In the genomic region with DNA sequence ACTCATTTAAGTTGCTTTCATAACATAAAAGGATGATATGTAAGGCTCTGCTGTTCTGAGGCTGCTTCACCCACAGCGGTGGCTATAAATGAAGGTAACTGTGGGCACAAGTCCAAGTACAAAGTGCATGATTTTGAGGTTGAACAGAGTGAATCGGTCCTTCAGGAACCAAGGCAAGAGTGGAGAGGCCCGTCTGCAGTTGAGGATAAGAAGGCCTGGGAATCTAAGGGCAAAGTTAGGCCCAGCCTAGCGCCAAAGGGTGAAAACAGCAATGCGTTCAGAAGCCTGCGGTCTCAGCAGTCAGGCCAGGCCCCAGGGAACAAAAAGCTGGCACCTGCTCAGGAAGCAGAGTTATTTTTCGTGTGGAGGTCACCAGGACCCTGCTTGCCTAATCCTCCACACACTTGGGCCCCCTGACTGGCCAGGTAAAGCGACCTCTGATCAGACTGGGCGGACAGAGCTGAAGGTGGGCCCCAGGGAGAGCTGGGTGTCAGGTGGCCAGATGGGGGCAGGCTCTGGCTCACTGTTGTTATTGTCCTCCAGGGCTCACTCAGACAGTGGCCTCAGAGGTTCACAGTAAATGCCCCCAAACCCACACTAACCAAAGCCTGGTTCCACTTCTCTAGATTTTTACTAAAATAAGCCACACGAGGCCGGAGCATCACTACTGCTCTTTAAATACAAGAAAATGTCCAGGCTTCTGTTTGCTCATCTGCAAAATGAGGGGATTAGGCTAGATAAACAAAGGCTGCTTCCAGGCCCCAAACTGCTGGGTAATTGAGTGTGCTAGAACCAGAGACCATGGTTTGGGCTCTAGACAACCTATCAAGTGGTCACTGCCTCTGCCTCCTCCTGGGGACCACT, we compare ENCODE assay signal across 1 cellular context.
TF ChIP-seq lines count a peak whose summit lies in the region.

No MANE protein-coding gene starts in this region.

TF ChIP-seq in HepG2, 621 proteins besides CTCF, POLR2A, EP300 and RAD21 (continued from another document and continues in another):
- TF ChIP-seq, protein P1, sequence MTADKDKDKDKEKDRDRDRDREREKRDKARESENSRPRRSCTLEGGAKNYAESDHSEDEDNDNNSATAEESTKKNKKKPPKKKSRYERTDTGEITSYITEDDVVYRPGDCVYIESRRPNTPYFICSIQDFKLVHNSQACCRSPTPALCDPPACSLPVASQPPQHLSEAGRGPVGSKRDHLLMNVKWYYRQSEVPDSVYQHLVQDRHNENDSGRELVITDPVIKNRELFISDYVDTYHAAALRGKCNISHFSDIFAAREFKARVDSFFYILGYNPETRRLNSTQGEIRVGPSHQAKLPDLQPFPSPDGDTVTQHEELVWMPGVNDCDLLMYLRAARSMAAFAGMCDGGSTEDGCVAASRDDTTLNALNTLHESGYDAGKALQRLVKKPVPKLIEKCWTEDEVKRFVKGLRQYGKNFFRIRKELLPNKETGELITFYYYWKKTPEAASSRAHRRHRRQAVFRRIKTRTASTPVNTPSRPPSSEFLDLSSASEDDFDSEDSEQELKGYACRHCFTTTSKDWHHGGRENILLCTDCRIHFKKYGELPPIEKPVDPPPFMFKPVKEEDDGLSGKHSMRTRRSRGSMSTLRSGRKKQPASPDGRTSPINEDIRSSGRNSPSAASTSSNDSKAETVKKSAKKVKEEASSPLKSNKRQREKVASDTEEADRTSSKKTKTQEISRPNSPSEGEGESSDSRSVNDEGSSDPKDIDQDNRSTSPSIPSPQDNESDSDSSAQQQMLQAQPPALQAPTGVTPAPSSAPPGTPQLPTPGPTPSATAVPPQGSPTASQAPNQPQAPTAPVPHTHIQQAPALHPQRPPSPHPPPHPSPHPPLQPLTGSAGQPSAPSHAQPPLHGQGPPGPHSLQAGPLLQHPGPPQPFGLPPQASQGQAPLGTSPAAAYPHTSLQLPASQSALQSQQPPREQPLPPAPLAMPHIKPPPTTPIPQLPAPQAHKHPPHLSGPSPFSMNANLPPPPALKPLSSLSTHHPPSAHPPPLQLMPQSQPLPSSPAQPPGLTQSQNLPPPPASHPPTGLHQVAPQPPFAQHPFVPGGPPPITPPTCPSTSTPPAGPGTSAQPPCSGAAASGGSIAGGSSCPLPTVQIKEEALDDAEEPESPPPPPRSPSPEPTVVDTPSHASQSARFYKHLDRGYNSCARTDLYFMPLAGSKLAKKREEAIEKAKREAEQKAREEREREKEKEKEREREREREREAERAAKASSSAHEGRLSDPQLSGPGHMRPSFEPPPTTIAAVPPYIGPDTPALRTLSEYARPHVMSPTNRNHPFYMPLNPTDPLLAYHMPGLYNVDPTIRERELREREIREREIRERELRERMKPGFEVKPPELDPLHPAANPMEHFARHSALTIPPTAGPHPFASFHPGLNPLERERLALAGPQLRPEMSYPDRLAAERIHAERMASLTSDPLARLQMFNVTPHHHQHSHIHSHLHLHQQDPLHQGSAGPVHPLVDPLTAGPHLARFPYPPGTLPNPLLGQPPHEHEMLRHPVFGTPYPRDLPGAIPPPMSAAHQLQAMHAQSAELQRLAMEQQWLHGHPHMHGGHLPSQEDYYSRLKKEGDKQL (CRISPR knock-in tag; IDR thresholded peaks at IDR 0.05; ENCODE audit: low read depth), result peak; percentile 67; the same call in 1 of the 2 replicates
- TF ChIP-seq CENPT (CRISPR knock-in tag; IDR thresholded peaks at IDR 0.05; ENCODE audit: low read depth) (no peak), ZNF850 (CRISPR knock-in tag; conservative IDR thresholded peaks at IDR 0.05) (no peak), KLF15 (CRISPR knock-in tag; IDR thresholded peaks at IDR 0.05; ENCODE audit: borderline replicate concordance) (no peak), CC2D1A (CRISPR knock-in tag; IDR thresholded peaks at IDR 0.05) (no peak; the same call in 1 of the 2 replicates), ZSCAN21 (CRISPR knock-in tag; IDR thresholded peaks at IDR 0.05; ENCODE audit: borderline replicate concordance) (peak; percentile 83; the same call in 1 of the 2 replicates), ZNF205 (CRISPR knock-in tag; IDR thresholded peaks at IDR 0.05) (no peak; the same call in 1 of the 2 replicates), ZBTB7B (CRISPR knock-in tag; IDR thresholded peaks at IDR 0.05) (peak; percentile 100), MAFK (conservative IDR thresholded peaks at IDR 0.05 in 1 of 2, IDR thresholded peaks at IDR 0.05 in 1 of 2; ENCODE audit: low read length in 2 of 2) (peak in 1 of 2 experiments; percentile 33; a peak in 1 of 4 replicates), ZNF34 (CRISPR knock-in tag; IDR thresholded peaks at IDR 0.05; ENCODE audit: borderline replicate concordance) (no peak), HIVEP1 (CRISPR knock-in tag; IDR thresholded peaks at IDR 0.05) (peak; percentile 90), MZF1 (CRISPR knock-in tag; IDR thresholded peaks at IDR 0.05; ENCODE audit: borderline replicate concordance) (peak; percentile 87; the same call in 1 of the 2 replicates), KDM6A (CRISPR knock-in tag; IDR thresholded peaks at IDR 0.05; ENCODE audit: low read depth) (peak; percentile 98), ZNF788 (CRISPR knock-in tag; IDR thresholded peaks at IDR 0.05; ENCODE audit: borderline replicate concordance) (peak; percentile 96), AGO2 (optimal IDR thresholded peaks at IDR 0.05; ENCODE audit: low read depth, low read length) (no peak), ZFP62 (CRISPR knock-in tag; IDR thresholded peaks at IDR 0.05) (no peak), MED1 (CRISPR knock-in tag; IDR thresholded peaks at IDR 0.05) (peak; percentile 88), KLF16 (CRISPR knock-in tag; IDR thresholded peaks at IDR 0.05) (peak in 1 of 2 experiments; percentile 64; a peak in 1 of 4 replicates), SP4 (CRISPR knock-in tag; IDR thresholded peaks at IDR 0.05) (peak; percentile 80), KAT2B (IDR thresholded peaks at IDR 0.05; ENCODE audit: borderline replicate concordance, low read depth, low read length) (no peak), SALL1 (CRISPR knock-in tag; IDR thresholded peaks at IDR 0.05) (peak; percentile 97), ZNF484 (CRISPR knock-in tag; IDR thresholded peaks at IDR 0.05; ENCODE audit: borderline replicate concordance, low read depth) (no peak), MLLT10 (CRISPR knock-in tag; IDR thresholded peaks at IDR 0.05) (no peak), ZNF569 (CRISPR knock-in tag; IDR thresholded peaks at IDR 0.05; ENCODE audit: borderline replicate concordance) (no peak), MIER3 (CRISPR knock-in tag; IDR thresholded peaks at IDR 0.05; ENCODE audit: borderline replicate concordance) (peak; percentile 57; the same call in 1 of the 2 replicates), PHF8 (CRISPR knock-in tag; IDR thresholded peaks at IDR 0.05) (peak; percentile 73), ZSCAN20 (CRISPR knock-in tag; IDR thresholded peaks at IDR 0.05; ENCODE audit: borderline replicate concordance) (peak; percentile 69; the same call in 1 of the 2 replicates), MED8 (CRISPR knock-in tag; IDR thresholded peaks at IDR 0.05; ENCODE audit: insufficient replicate concordance) (peak; percentile 94), ZKSCAN1 (IDR thresholded peaks at IDR 0.05; ENCODE audit: low read length) (peak; percentile 22; the same call in 1 of the 2 replicates), SOX6 (IDR thresholded peaks at IDR 0.05) (no peak), SOX6 (CRISPR knock-in tag; IDR thresholded peaks at IDR 0.05) (peak; percentile 97)
- TF ChIP-seq, protein P2, sequence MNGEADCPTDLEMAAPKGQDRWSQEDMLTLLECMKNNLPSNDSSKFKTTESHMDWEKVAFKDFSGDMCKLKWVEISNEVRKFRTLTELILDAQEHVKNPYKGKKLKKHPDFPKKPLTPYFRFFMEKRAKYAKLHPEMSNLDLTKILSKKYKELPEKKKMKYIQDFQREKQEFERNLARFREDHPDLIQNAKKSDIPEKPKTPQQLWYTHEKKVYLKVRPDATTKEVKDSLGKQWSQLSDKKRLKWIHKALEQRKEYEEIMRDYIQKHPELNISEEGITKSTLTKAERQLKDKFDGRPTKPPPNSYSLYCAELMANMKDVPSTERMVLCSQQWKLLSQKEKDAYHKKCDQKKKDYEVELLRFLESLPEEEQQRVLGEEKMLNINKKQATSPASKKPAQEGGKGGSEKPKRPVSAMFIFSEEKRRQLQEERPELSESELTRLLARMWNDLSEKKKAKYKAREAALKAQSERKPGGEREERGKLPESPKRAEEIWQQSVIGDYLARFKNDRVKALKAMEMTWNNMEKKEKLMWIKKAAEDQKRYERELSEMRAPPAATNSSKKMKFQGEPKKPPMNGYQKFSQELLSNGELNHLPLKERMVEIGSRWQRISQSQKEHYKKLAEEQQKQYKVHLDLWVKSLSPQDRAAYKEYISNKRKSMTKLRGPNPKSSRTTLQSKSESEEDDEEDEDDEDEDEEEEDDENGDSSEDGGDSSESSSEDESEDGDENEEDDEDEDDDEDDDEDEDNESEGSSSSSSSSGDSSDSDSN (CRISPR knock-in tag; IDR thresholded peaks at IDR 0.05), result peak; percentile 92
- TF ChIP-seq, protein P3, sequence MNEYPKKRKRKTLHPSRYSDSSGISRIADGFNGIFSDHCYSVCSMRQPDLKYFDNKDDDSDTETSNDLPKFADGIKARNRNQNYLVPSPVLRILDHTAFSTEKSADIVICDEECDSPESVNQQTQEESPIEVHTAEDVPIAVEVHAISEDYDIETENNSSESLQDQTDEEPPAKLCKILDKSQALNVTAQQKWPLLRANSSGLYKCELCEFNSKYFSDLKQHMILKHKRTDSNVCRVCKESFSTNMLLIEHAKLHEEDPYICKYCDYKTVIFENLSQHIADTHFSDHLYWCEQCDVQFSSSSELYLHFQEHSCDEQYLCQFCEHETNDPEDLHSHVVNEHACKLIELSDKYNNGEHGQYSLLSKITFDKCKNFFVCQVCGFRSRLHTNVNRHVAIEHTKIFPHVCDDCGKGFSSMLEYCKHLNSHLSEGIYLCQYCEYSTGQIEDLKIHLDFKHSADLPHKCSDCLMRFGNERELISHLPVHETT (CRISPR knock-in tag; conservative IDR thresholded peaks at IDR 0.05), result peak; percentile 82
- TF ChIP-seq, protein P4, sequence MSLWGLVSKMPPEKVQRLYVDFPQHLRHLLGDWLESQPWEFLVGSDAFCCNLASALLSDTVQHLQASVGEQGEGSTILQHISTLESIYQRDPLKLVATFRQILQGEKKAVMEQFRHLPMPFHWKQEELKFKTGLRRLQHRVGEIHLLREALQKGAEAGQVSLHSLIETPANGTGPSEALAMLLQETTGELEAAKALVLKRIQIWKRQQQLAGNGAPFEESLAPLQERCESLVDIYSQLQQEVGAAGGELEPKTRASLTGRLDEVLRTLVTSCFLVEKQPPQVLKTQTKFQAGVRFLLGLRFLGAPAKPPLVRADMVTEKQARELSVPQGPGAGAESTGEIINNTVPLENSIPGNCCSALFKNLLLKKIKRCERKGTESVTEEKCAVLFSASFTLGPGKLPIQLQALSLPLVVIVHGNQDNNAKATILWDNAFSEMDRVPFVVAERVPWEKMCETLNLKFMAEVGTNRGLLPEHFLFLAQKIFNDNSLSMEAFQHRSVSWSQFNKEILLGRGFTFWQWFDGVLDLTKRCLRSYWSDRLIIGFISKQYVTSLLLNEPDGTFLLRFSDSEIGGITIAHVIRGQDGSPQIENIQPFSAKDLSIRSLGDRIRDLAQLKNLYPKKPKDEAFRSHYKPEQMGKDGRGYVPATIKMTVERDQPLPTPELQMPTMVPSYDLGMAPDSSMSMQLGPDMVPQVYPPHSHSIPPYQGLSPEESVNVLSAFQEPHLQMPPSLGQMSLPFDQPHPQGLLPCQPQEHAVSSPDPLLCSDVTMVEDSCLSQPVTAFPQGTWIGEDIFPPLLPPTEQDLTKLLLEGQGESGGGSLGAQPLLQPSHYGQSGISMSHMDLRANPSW (CRISPR knock-in tag; IDR thresholded peaks at IDR 0.05; ENCODE audit: borderline replicate concordance), result peak; percentile 75; the same call in 1 of the 2 replicates
- TF ChIP-seq, protein P5, sequence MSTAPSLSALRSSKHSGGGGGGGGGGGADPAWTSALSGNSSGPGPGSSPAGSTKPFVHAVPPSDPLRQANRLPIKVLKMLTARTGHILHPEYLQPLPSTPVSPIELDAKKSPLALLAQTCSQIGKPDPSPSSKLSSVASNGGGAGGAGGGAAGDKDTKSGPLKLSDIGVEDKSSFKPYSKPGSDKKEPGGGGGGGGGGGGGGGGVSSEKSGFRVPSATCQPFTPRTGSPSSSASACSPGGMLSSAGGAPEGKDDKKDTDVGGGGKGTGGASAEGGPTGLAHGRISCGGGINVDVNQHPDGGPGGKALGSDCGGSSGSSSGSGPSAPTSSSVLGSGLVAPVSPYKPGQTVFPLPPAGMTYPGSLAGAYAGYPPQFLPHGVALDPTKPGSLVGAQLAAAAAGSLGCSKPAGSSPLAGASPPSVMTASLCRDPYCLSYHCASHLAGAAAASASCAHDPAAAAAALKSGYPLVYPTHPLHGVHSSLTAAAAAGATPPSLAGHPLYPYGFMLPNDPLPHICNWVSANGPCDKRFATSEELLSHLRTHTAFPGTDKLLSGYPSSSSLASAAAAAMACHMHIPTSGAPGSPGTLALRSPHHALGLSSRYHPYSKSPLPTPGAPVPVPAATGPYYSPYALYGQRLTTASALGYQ (CRISPR knock-in tag; IDR thresholded peaks at IDR 0.05), result peak; percentile 90
- TF ChIP-seq, protein P6, sequence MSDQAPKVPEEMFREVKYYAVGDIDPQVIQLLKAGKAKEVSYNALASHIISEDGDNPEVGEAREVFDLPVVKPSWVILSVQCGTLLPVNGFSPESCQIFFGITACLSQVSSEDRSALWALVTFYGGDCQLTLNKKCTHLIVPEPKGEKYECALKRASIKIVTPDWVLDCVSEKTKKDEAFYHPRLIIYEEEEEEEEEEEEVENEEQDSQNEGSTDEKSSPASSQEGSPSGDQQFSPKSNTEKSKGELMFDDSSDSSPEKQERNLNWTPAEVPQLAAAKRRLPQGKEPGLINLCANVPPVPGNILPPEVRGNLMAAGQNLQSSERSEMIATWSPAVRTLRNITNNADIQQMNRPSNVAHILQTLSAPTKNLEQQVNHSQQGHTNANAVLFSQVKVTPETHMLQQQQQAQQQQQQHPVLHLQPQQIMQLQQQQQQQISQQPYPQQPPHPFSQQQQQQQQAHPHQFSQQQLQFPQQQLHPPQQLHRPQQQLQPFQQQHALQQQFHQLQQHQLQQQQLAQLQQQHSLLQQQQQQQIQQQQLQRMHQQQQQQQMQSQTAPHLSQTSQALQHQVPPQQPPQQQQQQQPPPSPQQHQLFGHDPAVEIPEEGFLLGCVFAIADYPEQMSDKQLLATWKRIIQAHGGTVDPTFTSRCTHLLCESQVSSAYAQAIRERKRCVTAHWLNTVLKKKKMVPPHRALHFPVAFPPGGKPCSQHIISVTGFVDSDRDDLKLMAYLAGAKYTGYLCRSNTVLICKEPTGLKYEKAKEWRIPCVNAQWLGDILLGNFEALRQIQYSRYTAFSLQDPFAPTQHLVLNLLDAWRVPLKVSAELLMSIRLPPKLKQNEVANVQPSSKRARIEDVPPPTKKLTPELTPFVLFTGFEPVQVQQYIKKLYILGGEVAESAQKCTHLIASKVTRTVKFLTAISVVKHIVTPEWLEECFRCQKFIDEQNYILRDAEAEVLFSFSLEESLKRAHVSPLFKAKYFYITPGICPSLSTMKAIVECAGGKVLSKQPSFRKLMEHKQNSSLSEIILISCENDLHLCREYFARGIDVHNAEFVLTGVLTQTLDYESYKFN (CRISPR knock-in tag; conservative IDR thresholded peaks at IDR 0.05), result peak; percentile 99
- TF ChIP-seq, protein P7, sequence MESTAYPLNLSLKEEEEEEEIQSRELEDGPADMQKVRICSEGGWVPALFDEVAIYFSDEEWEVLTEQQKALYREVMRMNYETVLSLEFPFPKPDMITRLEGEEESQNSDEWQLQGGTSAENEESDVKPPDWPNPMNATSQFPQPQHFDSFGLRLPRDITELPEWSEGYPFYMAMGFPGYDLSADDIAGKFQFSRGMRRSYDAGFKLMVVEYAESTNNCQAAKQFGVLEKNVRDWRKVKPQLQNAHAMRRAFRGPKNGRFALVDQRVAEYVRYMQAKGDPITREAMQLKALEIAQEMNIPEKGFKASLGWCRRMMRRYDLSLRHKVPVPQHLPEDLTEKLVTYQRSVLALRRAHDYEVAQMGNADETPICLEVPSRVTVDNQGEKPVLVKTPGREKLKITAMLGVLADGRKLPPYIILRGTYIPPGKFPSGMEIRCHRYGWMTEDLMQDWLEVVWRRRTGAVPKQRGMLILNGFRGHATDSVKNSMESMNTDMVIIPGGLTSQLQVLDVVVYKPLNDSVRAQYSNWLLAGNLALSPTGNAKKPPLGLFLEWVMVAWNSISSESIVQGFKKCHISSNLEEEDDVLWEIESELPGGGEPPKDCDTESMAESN (CRISPR knock-in tag; conservative IDR thresholded peaks at IDR 0.05), result peak; percentile 66; the same call in 1 of the 2 replicates
